In genomic region chr12:24379493-24379892, GRCh38 we compare ENCODE assay signal across 1 cellular context.
TF ChIP-seq lines count a peak whose summit lies in the region.

No MANE protein-coding gene starts in this region.

TF ChIP-seq in GM23338, 12 proteins besides CTCF, POLR2A, EP300 and RAD21 (continued from another document):
- no peak for TF ChIP-seq ZNF462 (CRISPR knock-in tag; IDR thresholded peaks at IDR 0.05)
TF ChIP-seq in GM23338: peak in this region for 0.
